In genomic region chr2:46982356-46983064, GRCh38 we compare ENCODE assay signal across 8 cellular contexts. TPM values are rescaled to one million over a fixed set of nuclear protein-coding genes. Genes with fewer than 3 reads are reported as not detected.
DNase-seq lines count a peak whose midpoint lies in the region; ATAC-seq and TF ChIP-seq lines count a peak whose summit lies in the region.
"Had no signal": no experiment of that assay in that cellular context is flagged by ENCODE, and none has a peak within 500 bp of the region (broad histone marks: within the 10 kb centered on the region; RNA-seq: fewer than 3 reads in every experiment).

No MANE protein-coding gene starts in this region.

- peaks cover 22 to 82% of the 10 kb centered on the region in 2 experiments; a peak in 3 of 4 replicates for H3K79me1 ChIP-seq in IMR-90 (ENCODE audit: low read depth in 1 of 2, low read length in 2 of 2)

- H3K4ac ChIP-seq in IMR-90 (ENCODE audit: low read depth, low read length) = peak overlapping the region; percentile 14

- TF ChIP-seq CTCF in DOHH2 (IDR thresholded peaks at IDR 0.05; ENCODE audit: low read depth, low read length, poor library complexity, severe bottlenecking) (no peak), IMR-90 (conservative IDR thresholded peaks at IDR 0.05; ENCODE audit: low read depth, low read length) (no peak), ascending aorta (IDR thresholded peaks at IDR 0.05) (no peak), smooth muscle cell (IDR thresholded peaks at IDR 0.05; ENCODE audit: borderline replicate concordance, insufficient read depth, poor library complexity, severe bottlenecking) (no peak), testis (IDR thresholded peaks at IDR 0.05) (no peak)

- peaks cover 10% of the 10 kb centered on the region; the same call in 1 of the 2 replicates for H3K9me1 ChIP-seq in IMR-90 (ENCODE audit: insufficient read depth, low read length)

- H3K79me2 ChIP-seq in DOHH2 (ENCODE audit: control insufficient read depth, low read length) (peaks cover 77% of the 10 kb centered on the region), smooth muscle cell (ENCODE audit: low read depth) (peaks cover 4% of the 10 kb centered on the region)

- no peak overlapping the region for H2BK5ac ChIP-seq in IMR-90 (ENCODE audit: low read depth, low read length, poor library complexity, severe bottlenecking)

- H3K27me3 ChIP-seq in DOHH2 (ENCODE audit: control insufficient read depth, low read length) (no peaks in the 10 kb centered on the region), IMR-90 (ENCODE audit: control insufficient read depth, insufficient read depth, low read length) (no peaks in the 10 kb centered on the region), ascending aorta (no peaks in the 10 kb centered on the region), smooth muscle cell (ENCODE audit: low read depth) (no peaks in the 10 kb centered on the region), testis (no peaks in the 10 kb centered on the region)
- H3K27me3 ChIP-seq: cardiac muscle cell had no signal

- no peak overlapping the region for H3K56ac ChIP-seq in IMR-90 (ENCODE audit: extremely low read depth, insufficient read depth, low read length)

- CTCF ChIA-PET in IMR-90 (lab: Yijun Ruan, JAX) = interaction anchor here (0.6 to 0.9 kb wide), 4 partner anchors 14 to 384 kb away, joined by 3 to 7 read pairs (median 4); no protein-coding TSS in a partner anchor

- BruUV-seq in IMR-90 (replicated peaks; lab: Mats Ljungman, UMichigan) = no TSS peak

- H3K4me1 ChIP-seq in DOHH2 (ENCODE audit: control insufficient read depth, low read length) (peaks cover 100% of the 10 kb centered on the region), IMR-90 (ENCODE audit: control insufficient read depth, insufficient read depth, low read length) (peaks cover 34% of the 10 kb centered on the region), ascending aorta (peaks cover 22 to 41% of the 10 kb centered on the region in 2 donors), smooth muscle cell (ENCODE audit: low read depth) (peaks cover 20% of the 10 kb centered on the region), testis (peaks cover 46% of the 10 kb centered on the region)

- peak overlapping the region; percentile 53 for H2AFZ ChIP-seq in IMR-90 (replicated peaks; ENCODE audit: low read length, poor library complexity)
- no peak overlapping the region for H2AFZ ChIP-seq in smooth muscle cell (ENCODE audit: low read depth)

- H2AK9ac ChIP-seq in IMR-90 (replicated peaks; ENCODE audit: low read depth, low read length, poor library complexity) = peak overlapping the region; percentile 74

- no CpG with 5 or more reads among the region's 5 CpGs for WGBS in IMR-90 (ENCODE audit: extremely low coverage in 2 of 2, insufficient read length in 1 of 2), 2 experiments
- 90% methylated on average over 5 of the region's 5 CpGs for WGBS in smooth muscle cell (ENCODE audit: low lambda C conversion rate)
- 84 to 96% methylated on average over 5 of the region's 5 CpGs for WGBS in testis, 2 donors

- no peak overlapping the region for H4K91ac ChIP-seq in IMR-90 (ENCODE audit: insufficient read depth, low read depth, low read length)

- no peak overlapping the region for H4K8ac ChIP-seq in IMR-90 (ENCODE audit: low read depth in 2 of 2, low read length in 2 of 2)

- H3K9me2 ChIP-seq in DOHH2 (replicated peaks; ENCODE audit: control insufficient read depth, low read length) = no peaks in the 10 kb centered on the region

- peak overlapping the region; percentile 43; the same call in 1 of the 2 replicates for H2AK5ac ChIP-seq in IMR-90 (ENCODE audit: low read depth, low read length)

- in situ Hi-C loops in IMR-90 (cut with MboI; ENCODE audit: low sequenced_read_pairs) = no loop called here

- dilution Hi-C loops in IMR-90 (cut with HindIII; ENCODE audit: low sequenced_read_pairs, unreplicated experiment) = no loop called here

- no peak overlapping the region for H3K18ac ChIP-seq in IMR-90 (ENCODE audit: low read depth, low read length)

- H3K14ac ChIP-seq in IMR-90 (replicated peaks; ENCODE audit: low read depth, low read length) = 0 out of 2 replicates have a peak overlapping the region, but pooled peaks have one; percentile 10

- H3F3A ChIP-seq in DOHH2 (ENCODE audit: control insufficient read depth, insufficient read depth) = peaks cover 37% of the 10 kb centered on the region
- peaks cover 9% of the 10 kb centered on the region for H3F3A ChIP-seq in smooth muscle cell (ENCODE audit: low read depth)

- H2BK20ac ChIP-seq in IMR-90 (ENCODE audit: low read depth, low read length) = 0 out of 2 replicates have a peak overlapping the region, but pooled peaks have one; percentile 56

- peak overlapping the region; percentile 74 for H3K4me3 ChIP-seq in DOHH2 (ENCODE audit: low read length)
- no peak overlapping the region for H3K4me3 ChIP-seq in IMR-90 (ENCODE audit: insufficient read depth, low read depth, low read length)
- no peak overlapping the region for H3K4me3 ChIP-seq in ascending aorta
- no peak overlapping the region for H3K4me3 ChIP-seq in smooth muscle cell
- H3K4me3 ChIP-seq in testis = no peak overlapping the region
- H3K4me3 ChIP-seq: cardiac muscle cell had no signal

- ATAC-seq in IMR-90 (ENCODE audit: low read depth) = no peak

- H3K36me3 ChIP-seq in DOHH2 (ENCODE audit: control insufficient read depth, low read length) (peaks cover 75% of the 10 kb centered on the region), IMR-90 (ENCODE audit: control insufficient read depth, insufficient read depth, low read length) (peaks cover 38% of the 10 kb centered on the region), ascending aorta (peaks cover 23 to 35% of the 10 kb centered on the region in 2 donors), smooth muscle cell (ENCODE audit: low read depth) (no peaks in the 10 kb centered on the region), testis (ENCODE audit: low read depth, missing control alignments) (no peaks in the 10 kb centered on the region)
- H3K36me3 ChIP-seq: cardiac muscle cell had no signal

- H4K20me1 ChIP-seq in DOHH2 (ENCODE audit: control insufficient read depth, insufficient read depth, low read depth, low read length) (peaks cover 2% of the 10 kb centered on the region; the same call in 1 of the 2 replicates), IMR-90 (ENCODE audit: insufficient read depth, low read length) (peaks cover 10% of the 10 kb centered on the region; the same call in 1 of the 2 replicates), smooth muscle cell (ENCODE audit: low read depth) (peaks cover 4% of the 10 kb centered on the region)

- peak overlapping the region; percentile 99 for H3K27ac ChIP-seq in DOHH2 (ENCODE audit: low read depth, low read length)
- H3K27ac ChIP-seq in IMR-90 (ENCODE audit: insufficient read depth, low read length) = no peak overlapping the region
- H3K27ac ChIP-seq in ascending aorta = peak overlapping the region; percentile 65 to 90
- peak overlapping the region; percentile 39 for H3K27ac ChIP-seq in smooth muscle cell (ENCODE audit: low read depth)
- H3K27ac ChIP-seq in testis = peak overlapping the region in 1 of 2 donors; percentile 25

- no peak overlapping the region for H4K5ac ChIP-seq in IMR-90 (ENCODE audit: low read depth, low read length)

- no peak overlapping the region for H2BK120ac ChIP-seq in IMR-90 (ENCODE audit: low read depth, low read length)

- H3K9me3 ChIP-seq in DOHH2 (ENCODE audit: control insufficient read depth, insufficient read depth, low read length) (no peaks in the 10 kb centered on the region), IMR-90 (ENCODE audit: control insufficient read depth, insufficient read depth, low read length) (no peaks in the 10 kb centered on the region), ascending aorta (no peaks in the 10 kb centered on the region), smooth muscle cell (replicated peaks; ENCODE audit: low read depth) (no peaks in the 10 kb centered on the region), testis (no peaks in the 10 kb centered on the region)

- H3K9ac ChIP-seq in IMR-90 (ENCODE audit: low read depth, low read length) = no peak overlapping the region
- no peak overlapping the region for H3K9ac ChIP-seq in smooth muscle cell (ENCODE audit: low read depth)

- POLR2A ChIA-PET in IMR-90 (lab: Charles Lee; ENCODE audit: unreplicated experiment) = no interaction called here

- no peak overlapping the region for H3K23ac ChIP-seq in IMR-90 (ENCODE audit: low read depth, low read length)

- TF ChIP-seq POLR2A in IMR-90 (IDR thresholded peaks at IDR 0.05; ENCODE audit: low read depth, low read length) (no peak), testis (IDR thresholded peaks at IDR 0.05) (no peak)

- TF ChIP-seq RAD21 in IMR-90 (IDR thresholded peaks at IDR 0.05; ENCODE audit: low read length) = no peak

- DNase-seq in IMR-90 = no peak
- DNase-seq in ascending aorta (ENCODE audit: low spot score in 2 of 2) = no peak
- DNase-seq in smooth muscle cell (lab: John Stamatoyannopoulos, UW; ENCODE audit: unreplicated experiment) = no peak
- DNase-seq in putamen (ENCODE audit: low spot score) = no peak
- DNase-seq in testis = no peak
- DNase-seq in DMS79 treated with DMSO at 0.1 percent for 48 hours (lab: John Stamatoyannopoulos, UW) = no peak

- intact Hi-C loops in IMR-90 (cut with micrococcal nuclease) (no loop called here), ascending aorta (cut with DNase I) (no loop called here), testis (cut with DNase I; ENCODE audit: low total_unique reads) (no loop called here)

- H3K4me2 ChIP-seq in DOHH2 (ENCODE audit: low read length) (peak overlapping the region; percentile 98), IMR-90 (ENCODE audit: low read depth, low read length) (no peak overlapping the region), smooth muscle cell (no peak overlapping the region)

- no peak overlapping the region for H2BK15ac ChIP-seq in IMR-90 (ENCODE audit: low read depth, low read length)

TF ChIP-seq in IMR-90, 13 proteins besides CTCF, POLR2A, EP300 and RAD21 (continues in another document):
- TF ChIP-seq MAZ (IDR thresholded peaks at IDR 0.05; ENCODE audit: borderline replicate concordance, low read depth, low read length) = no peak
- no peak for TF ChIP-seq CEBPB (IDR thresholded peaks at IDR 0.05; ENCODE audit: low read depth, low read length)

RNA-seq across cellular contexts. Expression of gene TTC7A, which starts 41.5 kb away (rescaled TPM):
- total RNA-seq in IMR-90 (2012; rRNA removed) (10.6 and 11.8 TPM in 2 replicates), ascending aorta (181 TPM), smooth muscle cell (10.2 and 10.6 TPM in 2 replicates), testis (100 to 1,000 TPM in 1 of 2 donors, 10 to 100 TPM in 1; 96.7 to 171 TPM)
- polyA plus RNA-seq in IMR-90 (2012; rRNA removed) (23.0 and 23.9 TPM in 2 replicates), smooth muscle cell (10.1 and 12.8 TPM in 2 replicates), testis (ENCODE audit: insufficient read depth, low read depth, low replicate concordance) (111 TPM)
- polyA plus RNA-seq in IMR-90 (2012; cell fraction: cytosol; rRNA removed) = 13.6 and 14.0 TPM in 2 replicates
- 111 and 172 TPM in 2 replicates for polyA plus RNA-seq in IMR-90 (2012; cell fraction: nucleus; rRNA removed; ENCODE audit: low replicate concordance)
